9 cellular contexts compared by ENCODE assay signal in the genomic region with DNA sequence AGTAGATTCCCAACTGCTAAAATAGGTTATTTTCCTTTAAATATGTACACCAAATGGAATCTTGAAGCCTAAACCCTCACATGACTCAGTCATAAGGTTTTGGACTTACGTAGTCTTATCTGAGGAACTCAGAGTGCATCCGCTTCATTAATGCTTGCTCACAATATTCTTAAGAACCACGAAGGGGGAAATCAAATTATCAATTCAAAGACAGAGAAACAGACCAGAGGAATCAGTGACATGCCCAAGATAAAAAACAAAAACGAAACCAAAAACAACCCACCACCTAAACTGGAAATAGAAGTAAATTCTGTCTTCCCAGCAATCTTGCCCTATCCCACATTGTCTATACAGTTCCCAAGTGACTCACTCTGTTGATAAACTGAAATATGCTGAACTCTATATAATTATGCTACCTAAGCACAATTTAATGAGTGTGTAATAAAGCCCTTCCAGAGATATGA.
DNase-seq lines count a peak whose midpoint lies in the region; ATAC-seq and TF ChIP-seq lines count a peak whose summit lies in the region.
"Had no signal": no experiment of that assay in that cellular context is flagged by ENCODE, and none has a peak within 500 bp of the region (broad histone marks: within the 10 kb centered on the region; RNA-seq: fewer than 3 reads in every experiment).

No MANE protein-coding gene starts in this region.

- intact Hi-C loops in lower leg skin (cut with DNase I; ENCODE audit: low total_unique reads), result no loop called here

- TF ChIP-seq CTCF in lower leg skin (IDR thresholded peaks at IDR 0.05), result no peak

- ATAC-seq in activated naive CD8-positive, alpha-beta T cell treated with anti-CD3 and anti-CD28 coated beads, Interleukin-2, amount 50 U/mL, for 24 hours, result peak; percentile 81
- ATAC-seq in stimulated activated effector memory CD8-positive, alpha-beta T cell treated with anti-CD3 and anti-CD28 coated beads, Interleukin-12 subunit alpha, Interleukin-12 subunit beta, amount 100 ng/mL, for 72 hours, result peak; percentile 96
- ATAC-seq in HG03460 (IDR thresholded peaks at IDR 0.05; ENCODE audit: unreplicated experiment), result no peak

- H3K9me3 Mint-ChIP-seq in activated naive CD8-positive, alpha-beta T cell treated with anti-CD3 and anti-CD28 coated beads, Interleukin-2, amount 50 U/mL, for 24 hours, result peaks cover 27% of the 10 kb centered on the region
- H3K9me3 Mint-ChIP-seq in stimulated activated effector memory CD8-positive, alpha-beta T cell treated with anti-CD3 and anti-CD28 coated beads, Interleukin-12 subunit alpha, Interleukin-12 subunit beta, amount 100 ng/mL, for 72 hours, result peaks cover 5% of the 10 kb centered on the region

- no peaks in the 10 kb centered on the region for H3K27me3 Mint-ChIP-seq in activated naive CD8-positive, alpha-beta T cell treated with anti-CD3 and anti-CD28 coated beads, Interleukin-2, amount 50 U/mL, for 24 hours

- TF ChIP-seq POLR2A in lower leg skin (IDR thresholded peaks at IDR 0.05), result no peak

- H3K27ac Mint-ChIP-seq in activated naive CD8-positive, alpha-beta T cell treated with anti-CD3 and anti-CD28 coated beads, Interleukin-2, amount 50 U/mL, for 24 hours, result peak overlapping the region; percentile 76
- H3K27ac Mint-ChIP-seq in stimulated activated effector memory CD8-positive, alpha-beta T cell treated with anti-CD3 and anti-CD28 coated beads, Interleukin-12 subunit alpha, Interleukin-12 subunit beta, amount 100 ng/mL, for 72 hours, result peak overlapping the region; percentile 87

- 48 to 54% methylated on average over 4 of the region's 4 CpGs for WGBS in lower leg skin, 2 donors

- H3K4me3 Mint-ChIP-seq in activated naive CD8-positive, alpha-beta T cell treated with anti-CD3 and anti-CD28 coated beads, Interleukin-2, amount 50 U/mL, for 24 hours, result peak overlapping the region; percentile 28
- H3K4me3 Mint-ChIP-seq in stimulated activated effector memory CD8-positive, alpha-beta T cell treated with anti-CD3 and anti-CD28 coated beads, Interleukin-12 subunit alpha, Interleukin-12 subunit beta, amount 100 ng/mL, for 72 hours, result peak overlapping the region; percentile 54

- DNase-seq in M059J (ENCODE audit: low read depth) (peak; percentile 55), foreskin melanocyte (peak; percentile 80), GM03348 (ENCODE audit: low spot score) (no peak), lower leg skin (ENCODE audit: low spot score in 2 of 2) (no peak), HuH-7.5 (ENCODE audit: low spot score) (no peak)
- no peak for DNase-seq in activated naive CD8-positive, alpha-beta T cell treated with anti-CD3 and anti-CD28 coated beads, Interleukin-2, amount 50 U/mL, for 24 hours
- no peak for DNase-seq in stimulated activated effector memory CD8-positive, alpha-beta T cell treated with anti-CD3 and anti-CD28 coated beads, Interleukin-12 subunit alpha, Interleukin-12 subunit beta, amount 100 ng/mL, for 72 hours (ENCODE audit: low spot score in 2 of 2)
- DNase-seq: posterior cingulate gyrus had no signal

- no peak overlapping the region for H3K4me3 ChIP-seq in lower leg skin (ENCODE audit: low read depth, poor library complexity, severe bottlenecking)

- H3K36me3 Mint-ChIP-seq in activated naive CD8-positive, alpha-beta T cell treated with anti-CD3 and anti-CD28 coated beads, Interleukin-2, amount 50 U/mL, for 24 hours (ENCODE audit: low read depth), result peaks cover 19% of the 10 kb centered on the region
- H3K36me3 Mint-ChIP-seq in stimulated activated effector memory CD8-positive, alpha-beta T cell treated with anti-CD3 and anti-CD28 coated beads, Interleukin-12 subunit alpha, Interleukin-12 subunit beta, amount 100 ng/mL, for 72 hours, result no peaks in the 10 kb centered on the region

- peaks cover 32% of the 10 kb centered on the region for H3K4me1 Mint-ChIP-seq in activated naive CD8-positive, alpha-beta T cell treated with anti-CD3 and anti-CD28 coated beads, Interleukin-2, amount 50 U/mL, for 24 hours
- peaks cover 31% of the 10 kb centered on the region for H3K4me1 Mint-ChIP-seq in stimulated activated effector memory CD8-positive, alpha-beta T cell treated with anti-CD3 and anti-CD28 coated beads, Interleukin-12 subunit alpha, Interleukin-12 subunit beta, amount 100 ng/mL, for 72 hours

Comparison
In these comparisons a context has a peak if more than half of its experiments do, and no peak if none do; other contexts are left out.
1. DNase-seq: peak in M059J (single experiment) and foreskin melanocyte (single experiment); none in activated naive CD8-positive, alpha-beta T cell treated with anti-CD3 and anti-CD28 coated beads, Interleukin-2, amount 50 U/mL, for 24 hours (single experiment), stimulated activated effector memory CD8-positive, alpha-beta T cell treated with anti-CD3 and anti-CD28 coated beads, Interleukin-12 subunit alpha, Interleukin-12 subunit beta, amount 100 ng/mL, for 72 hours (0 of 2), GM03348 (single experiment), lower leg skin (0 of 2) and HuH-7.5 (single experiment).